ENCODE assay signal across 1 cellular context in genomic region chr3:72549819-72550581, GRCh38.
TF ChIP-seq lines count a peak whose summit lies in the region.

No MANE protein-coding gene starts in this region.

TF ChIP-seq in WTC11, 78 proteins besides CTCF, POLR2A, EP300 and RAD21 (continued from another document):
- TF ChIP-seq ZSCAN18 (CRISPR knock-in tag; IDR thresholded peaks at IDR 0.05) = no peak
- TF ChIP-seq ZNF396 (CRISPR knock-in tag; IDR thresholded peaks at IDR 0.05; ENCODE audit: borderline replicate concordance) = no peak
- TF ChIP-seq IRF2 (CRISPR knock-in tag; IDR thresholded peaks at IDR 0.05; ENCODE audit: borderline replicate concordance, low read depth) = no peak
- no peak for TF ChIP-seq NR1H2 (CRISPR knock-in tag; IDR thresholded peaks at IDR 0.05)
- no peak for TF ChIP-seq ATF3 (CRISPR knock-in tag; conservative IDR thresholded peaks at IDR 0.05)
- no peak for TF ChIP-seq PRRX2 (CRISPR knock-in tag; IDR thresholded peaks at IDR 0.05)
- no peak; the same call in 1 of the 2 replicates for TF ChIP-seq ETV6 (CRISPR knock-in tag; IDR thresholded peaks at IDR 0.05)
- TF ChIP-seq ZNF121 (CRISPR knock-in tag; IDR thresholded peaks at IDR 0.05) = no peak
- TF ChIP-seq ZNF138 (CRISPR knock-in tag; conservative IDR thresholded peaks at IDR 0.05) = no peak
- TF ChIP-seq SMAD3 (CRISPR knock-in tag; IDR thresholded peaks at IDR 0.05; ENCODE audit: borderline replicate concordance) = no peak
